Comparison of ENCODE assay signal across 1 cellular context in the genomic region with DNA sequence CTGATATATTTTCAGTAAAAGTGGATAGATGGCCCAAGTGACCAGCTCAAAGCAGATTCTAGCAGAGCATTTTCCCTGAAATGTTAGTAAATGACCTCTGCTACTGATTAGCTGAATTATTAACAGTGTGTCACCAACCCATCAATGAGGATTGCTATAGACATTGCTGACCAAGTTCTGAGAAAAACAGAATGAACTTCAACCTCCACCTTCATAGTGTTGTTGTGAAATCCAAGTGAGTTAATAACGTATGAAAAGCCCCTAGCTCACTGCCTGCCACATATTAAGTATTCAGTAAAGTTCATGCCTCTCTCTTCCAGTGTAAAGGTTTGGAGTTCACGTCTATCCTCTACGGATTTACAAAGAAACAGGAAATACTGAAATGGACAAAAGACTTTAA.
A peak's percentile ranks its signal among the peaks of the same experiment; 100 is the strongest.
TF ChIP-seq lines count a peak whose summit lies in the region.

No MANE protein-coding gene starts in this region.

TF ChIP-seq in HepG2, 621 proteins besides CTCF, POLR2A, EP300 and RAD21 (continued from another document and continues in another):
- TF ChIP-seq, protein P1, sequence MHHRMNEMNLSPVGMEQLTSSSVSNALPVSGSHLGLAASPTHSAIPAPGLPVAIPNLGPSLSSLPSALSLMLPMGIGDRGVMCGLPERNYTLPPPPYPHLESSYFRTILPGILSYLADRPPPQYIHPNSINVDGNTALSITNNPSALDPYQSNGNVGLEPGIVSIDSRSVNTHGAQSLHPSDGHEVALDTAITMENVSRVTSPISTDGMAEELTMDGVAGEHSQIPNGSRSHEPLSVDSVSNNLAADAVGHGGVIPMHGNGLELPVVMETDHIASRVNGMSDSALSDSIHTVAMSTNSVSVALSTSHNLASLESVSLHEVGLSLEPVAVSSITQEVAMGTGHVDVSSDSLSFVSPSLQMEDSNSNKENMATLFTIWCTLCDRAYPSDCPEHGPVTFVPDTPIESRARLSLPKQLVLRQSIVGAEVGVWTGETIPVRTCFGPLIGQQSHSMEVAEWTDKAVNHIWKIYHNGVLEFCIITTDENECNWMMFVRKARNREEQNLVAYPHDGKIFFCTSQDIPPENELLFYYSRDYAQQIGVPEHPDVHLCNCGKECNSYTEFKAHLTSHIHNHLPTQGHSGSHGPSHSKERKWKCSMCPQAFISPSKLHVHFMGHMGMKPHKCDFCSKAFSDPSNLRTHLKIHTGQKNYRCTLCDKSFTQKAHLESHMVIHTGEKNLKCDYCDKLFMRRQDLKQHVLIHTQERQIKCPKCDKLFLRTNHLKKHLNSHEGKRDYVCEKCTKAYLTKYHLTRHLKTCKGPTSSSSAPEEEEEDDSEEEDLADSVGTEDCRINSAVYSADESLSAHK (CRISPR knock-in tag; IDR thresholded peaks at IDR 0.05; ENCODE audit: borderline replicate concordance), result no peak
- peak; percentile 32; the same call in 1 of the 2 replicates for TF ChIP-seq HDAC1 (CRISPR knock-in tag; IDR thresholded peaks at IDR 0.05)
- TF ChIP-seq SIN3B (IDR thresholded peaks at IDR 0.05; ENCODE audit: low read length), result no peak
- TF ChIP-seq ZNF614 (CRISPR knock-in tag; IDR thresholded peaks at IDR 0.05; ENCODE audit: borderline replicate concordance), result peak; percentile 29; the same call in 1 of the 2 replicates
- TF ChIP-seq ZNF792 (CRISPR knock-in tag; IDR thresholded peaks at IDR 0.05), result peak; percentile 71; the same call in 1 of the 2 replicates
- TF ChIP-seq, protein P2, sequence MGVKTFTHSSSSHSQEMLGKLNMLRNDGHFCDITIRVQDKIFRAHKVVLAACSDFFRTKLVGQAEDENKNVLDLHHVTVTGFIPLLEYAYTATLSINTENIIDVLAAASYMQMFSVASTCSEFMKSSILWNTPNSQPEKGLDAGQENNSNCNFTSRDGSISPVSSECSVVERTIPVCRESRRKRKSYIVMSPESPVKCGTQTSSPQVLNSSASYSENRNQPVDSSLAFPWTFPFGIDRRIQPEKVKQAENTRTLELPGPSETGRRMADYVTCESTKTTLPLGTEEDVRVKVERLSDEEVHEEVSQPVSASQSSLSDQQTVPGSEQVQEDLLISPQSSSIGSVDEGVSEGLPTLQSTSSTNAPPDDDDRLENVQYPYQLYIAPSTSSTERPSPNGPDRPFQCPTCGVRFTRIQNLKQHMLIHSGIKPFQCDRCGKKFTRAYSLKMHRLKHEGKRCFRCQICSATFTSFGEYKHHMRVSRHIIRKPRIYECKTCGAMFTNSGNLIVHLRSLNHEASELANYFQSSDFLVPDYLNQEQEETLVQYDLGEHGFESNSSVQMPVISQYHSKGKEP (CRISPR knock-in tag; IDR thresholded peaks at IDR 0.05), result no peak
- 0 out of 2 replicates have a peak, but pooled peaks have one; percentile 18 for TF ChIP-seq MIER2 (CRISPR knock-in tag; IDR thresholded peaks at IDR 0.05)
- TF ChIP-seq HNF4G (IDR thresholded peaks at IDR 0.05; ENCODE audit: borderline replicate concordance, low read depth, low read length), result peak; percentile 69
- TF ChIP-seq HNF4G (CRISPR knock-in tag; IDR thresholded peaks at IDR 0.05; ENCODE audit: borderline replicate concordance, low read depth), result no peak
- TF ChIP-seq, protein P3, sequence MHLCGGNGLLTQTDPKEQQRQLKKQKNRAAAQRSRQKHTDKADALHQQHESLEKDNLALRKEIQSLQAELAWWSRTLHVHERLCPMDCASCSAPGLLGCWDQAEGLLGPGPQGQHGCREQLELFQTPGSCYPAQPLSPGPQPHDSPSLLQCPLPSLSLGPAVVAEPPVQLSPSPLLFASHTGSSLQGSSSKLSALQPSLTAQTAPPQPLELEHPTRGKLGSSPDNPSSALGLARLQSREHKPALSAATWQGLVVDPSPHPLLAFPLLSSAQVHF (CRISPR knock-in tag; IDR thresholded peaks at IDR 0.05), result no peak
- TF ChIP-seq PITX1 (CRISPR knock-in tag; IDR thresholded peaks at IDR 0.05), result 0 out of 2 replicates have a peak, but pooled peaks have one; percentile 26
- TF ChIP-seq, protein P4, sequence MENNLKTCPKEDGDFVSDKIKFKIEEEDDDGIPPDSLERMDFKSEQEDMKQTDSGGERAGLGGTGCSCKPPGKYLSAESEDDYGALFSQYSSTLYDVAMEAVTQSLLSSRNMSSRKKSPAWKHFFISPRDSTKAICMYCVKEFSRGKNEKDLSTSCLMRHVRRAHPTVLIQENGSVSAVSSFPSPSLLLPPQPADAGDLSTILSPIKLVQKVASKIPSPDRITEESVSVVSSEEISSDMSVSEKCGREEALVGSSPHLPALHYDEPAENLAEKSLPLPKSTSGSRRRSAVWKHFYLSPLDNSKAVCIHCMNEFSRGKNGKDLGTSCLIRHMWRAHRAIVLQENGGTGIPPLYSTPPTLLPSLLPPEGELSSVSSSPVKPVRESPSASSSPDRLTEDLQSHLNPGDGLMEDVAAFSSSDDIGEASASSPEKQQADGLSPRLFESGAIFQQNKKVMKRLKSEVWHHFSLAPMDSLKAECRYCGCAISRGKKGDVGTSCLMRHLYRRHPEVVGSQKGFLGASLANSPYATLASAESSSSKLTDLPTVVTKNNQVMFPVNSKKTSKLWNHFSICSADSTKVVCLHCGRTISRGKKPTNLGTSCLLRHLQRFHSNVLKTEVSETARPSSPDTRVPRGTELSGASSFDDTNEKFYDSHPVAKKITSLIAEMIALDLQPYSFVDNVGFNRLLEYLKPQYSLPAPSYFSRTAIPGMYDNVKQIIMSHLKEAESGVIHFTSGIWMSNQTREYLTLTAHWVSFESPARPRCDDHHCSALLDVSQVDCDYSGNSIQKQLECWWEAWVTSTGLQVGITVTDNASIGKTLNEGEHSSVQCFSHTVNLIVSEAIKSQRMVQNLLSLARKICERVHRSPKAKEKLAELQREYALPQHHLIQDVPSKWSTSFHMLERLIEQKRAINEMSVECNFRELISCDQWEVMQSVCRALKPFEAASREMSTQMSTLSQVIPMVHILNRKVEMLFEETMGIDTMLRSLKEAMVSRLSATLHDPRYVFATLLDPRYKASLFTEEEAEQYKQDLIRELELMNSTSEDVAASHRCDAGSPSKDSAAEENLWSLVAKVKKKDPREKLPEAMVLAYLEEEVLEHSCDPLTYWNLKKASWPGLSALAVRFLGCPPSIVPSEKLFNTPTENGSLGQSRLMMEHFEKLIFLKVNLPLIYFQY (CRISPR knock-in tag; IDR thresholded peaks at IDR 0.05; ENCODE audit: borderline replicate concordance), result 0 out of 2 replicates have a peak, but pooled peaks have one; percentile 26
- TF ChIP-seq NFIC (IDR thresholded peaks at IDR 0.05; ENCODE audit: low read length), result peak; percentile 70
- TF ChIP-seq STAG1 (CRISPR knock-in tag; IDR thresholded peaks at IDR 0.05), result 0 out of 2 replicates have a peak, but pooled peaks have one; percentile 18
- TF ChIP-seq, protein P5, sequence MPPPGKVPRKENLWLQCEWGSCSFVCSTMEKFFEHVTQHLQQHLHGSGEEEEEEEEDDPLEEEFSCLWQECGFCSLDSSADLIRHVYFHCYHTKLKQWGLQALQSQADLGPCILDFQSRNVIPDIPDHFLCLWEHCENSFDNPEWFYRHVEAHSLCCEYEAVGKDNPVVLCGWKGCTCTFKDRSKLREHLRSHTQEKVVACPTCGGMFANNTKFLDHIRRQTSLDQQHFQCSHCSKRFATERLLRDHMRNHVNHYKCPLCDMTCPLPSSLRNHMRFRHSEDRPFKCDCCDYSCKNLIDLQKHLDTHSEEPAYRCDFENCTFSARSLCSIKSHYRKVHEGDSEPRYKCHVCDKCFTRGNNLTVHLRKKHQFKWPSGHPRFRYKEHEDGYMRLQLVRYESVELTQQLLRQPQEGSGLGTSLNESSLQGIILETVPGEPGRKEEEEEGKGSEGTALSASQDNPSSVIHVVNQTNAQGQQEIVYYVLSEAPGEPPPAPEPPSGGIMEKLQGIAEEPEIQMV (CRISPR knock-in tag; IDR thresholded peaks at IDR 0.05; ENCODE audit: low read depth), result no peak
- TF ChIP-seq NPAS2 (CRISPR knock-in tag; IDR thresholded peaks at IDR 0.05; ENCODE audit: borderline replicate concordance), result no peak
- TF ChIP-seq GZF1 (CRISPR knock-in tag; IDR thresholded peaks at IDR 0.05), result no peak
- TF ChIP-seq RARA (CRISPR knock-in tag; IDR thresholded peaks at IDR 0.05), result peak; percentile 70; the same call in 1 of the 2 replicates
- TF ChIP-seq, protein P6, sequence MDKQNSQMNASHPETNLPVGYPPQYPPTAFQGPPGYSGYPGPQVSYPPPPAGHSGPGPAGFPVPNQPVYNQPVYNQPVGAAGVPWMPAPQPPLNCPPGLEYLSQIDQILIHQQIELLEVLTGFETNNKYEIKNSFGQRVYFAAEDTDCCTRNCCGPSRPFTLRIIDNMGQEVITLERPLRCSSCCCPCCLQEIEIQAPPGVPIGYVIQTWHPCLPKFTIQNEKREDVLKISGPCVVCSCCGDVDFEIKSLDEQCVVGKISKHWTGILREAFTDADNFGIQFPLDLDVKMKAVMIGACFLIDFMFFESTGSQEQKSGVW (CRISPR knock-in tag; IDR thresholded peaks at IDR 0.05; ENCODE audit: borderline replicate concordance), result no peak
- TF ChIP-seq BCL6 (CRISPR knock-in tag; IDR thresholded peaks at IDR 0.05), result peak; percentile 79
- peak; percentile 73 for TF ChIP-seq NR2C2 (CRISPR knock-in tag; IDR thresholded peaks at IDR 0.05; ENCODE audit: borderline replicate concordance)
- peak; percentile 80 for TF ChIP-seq NR2F6 (IDR thresholded peaks at IDR 0.05)
- TF ChIP-seq NR2F6 (CRISPR knock-in tag; IDR thresholded peaks at IDR 0.05), result peak; percentile 82
- TF ChIP-seq, protein P7, sequence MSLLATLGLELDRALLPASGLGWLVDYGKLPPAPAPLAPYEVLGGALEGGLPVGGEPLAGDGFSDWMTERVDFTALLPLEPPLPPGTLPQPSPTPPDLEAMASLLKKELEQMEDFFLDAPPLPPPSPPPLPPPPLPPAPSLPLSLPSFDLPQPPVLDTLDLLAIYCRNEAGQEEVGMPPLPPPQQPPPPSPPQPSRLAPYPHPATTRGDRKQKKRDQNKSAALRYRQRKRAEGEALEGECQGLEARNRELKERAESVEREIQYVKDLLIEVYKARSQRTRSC (CRISPR knock-in tag; IDR thresholded peaks at IDR 0.05; ENCODE audit: low read depth), result no peak
- no peak for TF ChIP-seq HDAC6 (IDR thresholded peaks at IDR 0.05; ENCODE audit: low read depth, low read length)
- TF ChIP-seq, protein P8, sequence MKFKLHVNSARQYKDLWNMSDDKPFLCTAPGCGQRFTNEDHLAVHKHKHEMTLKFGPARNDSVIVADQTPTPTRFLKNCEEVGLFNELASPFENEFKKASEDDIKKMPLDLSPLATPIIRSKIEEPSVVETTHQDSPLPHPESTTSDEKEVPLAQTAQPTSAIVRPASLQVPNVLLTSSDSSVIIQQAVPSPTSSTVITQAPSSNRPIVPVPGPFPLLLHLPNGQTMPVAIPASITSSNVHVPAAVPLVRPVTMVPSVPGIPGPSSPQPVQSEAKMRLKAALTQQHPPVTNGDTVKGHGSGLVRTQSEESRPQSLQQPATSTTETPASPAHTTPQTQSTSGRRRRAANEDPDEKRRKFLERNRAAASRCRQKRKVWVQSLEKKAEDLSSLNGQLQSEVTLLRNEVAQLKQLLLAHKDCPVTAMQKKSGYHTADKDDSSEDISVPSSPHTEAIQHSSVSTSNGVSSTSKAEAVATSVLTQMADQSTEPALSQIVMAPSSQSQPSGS (CRISPR knock-in tag; IDR thresholded peaks at IDR 0.05), result peak; percentile 56; the same call in 1 of the 2 replicates
- TF ChIP-seq, protein P9, sequence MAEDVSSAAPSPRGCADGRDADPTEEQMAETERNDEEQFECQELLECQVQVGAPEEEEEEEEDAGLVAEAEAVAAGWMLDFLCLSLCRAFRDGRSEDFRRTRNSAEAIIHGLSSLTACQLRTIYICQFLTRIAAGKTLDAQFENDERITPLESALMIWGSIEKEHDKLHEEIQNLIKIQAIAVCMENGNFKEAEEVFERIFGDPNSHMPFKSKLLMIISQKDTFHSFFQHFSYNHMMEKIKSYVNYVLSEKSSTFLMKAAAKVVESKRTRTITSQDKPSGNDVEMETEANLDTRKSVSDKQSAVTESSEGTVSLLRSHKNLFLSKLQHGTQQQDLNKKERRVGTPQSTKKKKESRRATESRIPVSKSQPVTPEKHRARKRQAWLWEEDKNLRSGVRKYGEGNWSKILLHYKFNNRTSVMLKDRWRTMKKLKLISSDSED (CRISPR knock-in tag; IDR thresholded peaks at IDR 0.05), result no peak
- TF ChIP-seq TCF12 (IDR thresholded peaks at IDR 0.05), result no peak
- TF ChIP-seq TCF12 (CRISPR knock-in tag; IDR thresholded peaks at IDR 0.05), result 0 out of 2 replicates have a peak, but pooled peaks have one; percentile 55
- TF ChIP-seq ESRRA (CRISPR knock-in tag; IDR thresholded peaks at IDR 0.05; ENCODE audit: low read depth), result peak; percentile 60
- peak; percentile 86 for TF ChIP-seq CEBPB (IDR thresholded peaks at IDR 0.05; ENCODE audit: borderline replicate concordance, low read depth, low read length)
- no peak for TF ChIP-seq HOXA9 (CRISPR knock-in tag; IDR thresholded peaks at IDR 0.05; ENCODE audit: borderline replicate concordance)
- TF ChIP-seq ZNF644 (CRISPR knock-in tag; IDR thresholded peaks at IDR 0.05; ENCODE audit: low read depth), result peak; percentile 54; the same call in 1 of the 2 replicates
- peak in 1 of 2 experiments; percentile 37; a peak in 1 of 4 replicates for TF ChIP-seq KLF16 (CRISPR knock-in tag; IDR thresholded peaks at IDR 0.05)
- TF ChIP-seq FOXK1 (CRISPR knock-in tag; IDR thresholded peaks at IDR 0.05; ENCODE audit: borderline replicate concordance, low read depth), result peak; percentile 15; the same call in 1 of the 2 replicates
- TF ChIP-seq RBAK (CRISPR knock-in tag; IDR thresholded peaks at IDR 0.05), result no peak
- no peak for TF ChIP-seq JDP2 (CRISPR knock-in tag; IDR thresholded peaks at IDR 0.05; ENCODE audit: borderline replicate concordance)
- peak; percentile 66; the same call in 1 of the 2 replicates for TF ChIP-seq KDM6A (CRISPR knock-in tag; IDR thresholded peaks at IDR 0.05; ENCODE audit: low read depth)
- no peak for TF ChIP-seq JUND (CRISPR knock-in tag; IDR thresholded peaks at IDR 0.05)
- no peak for TF ChIP-seq SOX13 (IDR thresholded peaks at IDR 0.05)
- peak in 1 of 2 experiments; percentile 76; a peak in 2 of 4 replicates for TF ChIP-seq SOX13 (CRISPR knock-in tag; conservative IDR thresholded peaks at IDR 0.05 in 1 of 2, IDR thresholded peaks at IDR 0.05 in 1 of 2)
- no peak for TF ChIP-seq SUZ12 (IDR thresholded peaks at IDR 0.05; ENCODE audit: low read depth, low read length)
- peak; percentile 24; the same call in 1 of the 2 replicates for TF ChIP-seq HOXA3 (CRISPR knock-in tag; IDR thresholded peaks at IDR 0.05)
